10 cellular contexts compared by ENCODE assay signal in genomic region chr16:12315330-12316138, GRCh38.
DNase-seq lines count a peak whose midpoint lies in the region; ATAC-seq, FAIRE-seq and TF ChIP-seq lines count a peak whose summit lies in the region.
"Had no signal": no experiment of that assay in that cellular context is flagged by ENCODE, and none has a peak within 500 bp of the region (broad histone marks: within the 10 kb centered on the region; RNA-seq: fewer than 3 reads in every experiment).

No MANE protein-coding gene starts in this region.

- H3K9me3 ChIP-seq in H1 (ENCODE audit: insufficient read depth in 2 of 2, low read depth in 1 of 2, low read length in 1 of 2) (no peaks in the 10 kb centered on the region), stomach (no peaks in the 10 kb centered on the region)

- H3K23me2 ChIP-seq in H1 (ENCODE audit: low read depth, low read length), result no peaks in the 10 kb centered on the region

- H3K18ac ChIP-seq in H1 (ENCODE audit: extremely low read depth, low read length), result no peak overlapping the region

- no peaks in the 10 kb centered on the region for H3K79me2 ChIP-seq in H1 (ENCODE audit: control insufficient read depth in 1 of 2, insufficient read depth in 2 of 2, low read length in 2 of 2)

- no peak overlapping the region for H2BK15ac ChIP-seq in H1 (ENCODE audit: low read length)

- POLR2A ChIA-PET in H1 (lab: Charles Lee; ENCODE audit: partially characterized antibody), result no interaction called here

- no peaks in the 10 kb centered on the region for H3K36me3 ChIP-seq in H1 (ENCODE audit: control insufficient read depth in 2 of 4, insufficient read depth in 4 of 4, low read length in 3 of 4)
- H3K36me3 ChIP-seq in stomach, result no peaks in the 10 kb centered on the region
- H3K36me3 ChIP-seq: WERI-Rb-1 had no signal

- H4K20me1 ChIP-seq in H1 (replicated peaks in 1 of 2; ENCODE audit: control insufficient read depth in 1 of 2, insufficient read depth in 2 of 2, low read length in 2 of 2), result no peaks in the 10 kb centered on the region

- 0 out of 2 replicates have a peak overlapping the region, but pooled peaks have one; percentile 16 for H2AK5ac ChIP-seq in H1 (ENCODE audit: low read depth, low read length)

- H4K91ac ChIP-seq in H1 (replicated peaks; ENCODE audit: insufficient read length, low read length), result no peak overlapping the region

- H3K14ac ChIP-seq in H1 (ENCODE audit: insufficient read length), result no peak overlapping the region

- no peaks in the 10 kb centered on the region for H3K27me3 Mint-ChIP-seq in natural killer cell (ENCODE audit: low read depth in 2 of 2)

- no peak for FAIRE-seq in H1 (lab: Jason Lieb, UNC)

- no peak for ATAC-seq in activated naive CD4-positive, alpha-beta T cell treated with anti-CD3 and anti-CD28 coated beads, Interleukin-2, amount 50 U/mL, for 72 hours
- no peak for ATAC-seq in HG03095 (IDR thresholded peaks at IDR 0.05; ENCODE audit: unreplicated experiment)
- ATAC-seq in natural killer cell, result no peak

- no peak for TF ChIP-seq RAD21 in H1 (IDR thresholded peaks at IDR 0.05 in 1 of 2, conservative IDR thresholded peaks at IDR 0.05 in 1 of 2; ENCODE audit: low read depth in 2 of 2, low read length in 2 of 2)

- peak overlapping the region; percentile 75 to 80 for H3K27ac Mint-ChIP-seq in activated naive CD4-positive, alpha-beta T cell treated with anti-CD3 and anti-CD28 coated beads, Interleukin-2, amount 50 U/mL, for 72 hours
- H3K27ac Mint-ChIP-seq in natural killer cell, result no peak overlapping the region

- 73% methylated on average over 8 of the region's 8 CpGs; no CpG with 5 or more reads in 1 of the 2 experiments for WGBS in H1 (ENCODE audit: extremely low coverage in 1 of 2, insufficient coverage in 1 of 2, insufficient read length in 1 of 2, insufficient replicate concordance in 2 of 2, low coverage in 1 of 2, low lambda C conversion rate in 2 of 2, missing lambda C conversion rate in 1 of 2), 2 experiments
- WGBS in stomach, 5 donors, result 55 to 74% (median 62%) methylated on average over 8 of the region's 8 CpGs

- no peak overlapping the region for H3K4ac ChIP-seq in H1 (replicated peaks; ENCODE audit: insufficient read length, low read depth, low read length)

- no peak overlapping the region for H3K27ac ChIP-seq in H1 (ENCODE audit: low read depth, low read length)
- peak overlapping the region in 1 of 5 donors; percentile 30 for H3K27ac ChIP-seq in stomach
- H3K27ac ChIP-seq: WERI-Rb-1 had no signal

- H3K9ac ChIP-seq in H1 (replicated peaks in 1 of 4; ENCODE audit: extremely low read depth in 1 of 4, low read depth in 3 of 4, low read length in 3 of 4), result no peak overlapping the region

- intact Hi-C loops in stomach (cut with DNase I; ENCODE audit: low total_unique reads), result no loop called here
- intact Hi-C loops in natural killer cell (cut with micrococcal nuclease), result no loop called here

- no peak overlapping the region for H2BK20ac ChIP-seq in H1 (ENCODE audit: low read length)

- H3K36me3 Mint-ChIP-seq in activated naive CD4-positive, alpha-beta T cell treated with anti-CD3 and anti-CD28 coated beads, Interleukin-2, amount 50 U/mL, for 72 hours, result no peaks in the 10 kb centered on the region
- no peaks in the 10 kb centered on the region for H3K36me3 Mint-ChIP-seq in natural killer cell

- H3K4me1 Mint-ChIP-seq in natural killer cell, result peaks cover 0 to 5% of the 10 kb centered on the region in 2 donors

- no peak overlapping the region for H4K5ac ChIP-seq in H1 (ENCODE audit: insufficient read length, low read depth, low read length)

- H3K23ac ChIP-seq in H1 (ENCODE audit: insufficient read length), result no peak overlapping the region

- H2BK120ac ChIP-seq in H1 (replicated peaks; ENCODE audit: low read depth, low read length), result no peak overlapping the region

- H2BK12ac ChIP-seq in H1 (ENCODE audit: low read depth, low read length), result peak overlapping the region; percentile 44; the same call in 1 of the 2 replicates

- no peak overlapping the region for H4K8ac ChIP-seq in H1 (ENCODE audit: extremely low read depth, insufficient read depth, low read length)

- H3K4me3 ChIP-seq in H1 (ENCODE audit: extremely low read depth in 1 of 4, insufficient read depth in 2 of 4, low read depth in 3 of 4, low read length in 4 of 4), result no peak overlapping the region
- no peak overlapping the region for H3K4me3 ChIP-seq in stomach

- H3K9me3 Mint-ChIP-seq in activated naive CD4-positive, alpha-beta T cell treated with anti-CD3 and anti-CD28 coated beads, Interleukin-2, amount 50 U/mL, for 72 hours, result no peaks in the 10 kb centered on the region
- H3K9me3 Mint-ChIP-seq in natural killer cell, result no peaks in the 10 kb centered on the region

- TF ChIP-seq EP300 in H1 (IDR thresholded peaks at IDR 0.05; ENCODE audit: borderline replicate concordance in 1 of 2, low read depth in 2 of 2, low read length in 2 of 2) (no peak), stomach (IDR thresholded peaks at IDR 0.05) (no peak)

- H3K4me3 Mint-ChIP-seq in natural killer cell, result no peak overlapping the region

- CTCF ChIA-PET in H1 (lab: Charles Lee; ENCODE audit: partially characterized antibody), result interaction anchor here (0.7 kb wide), 1 partner anchor 151 kb away, joined by 3 read pairs; no protein-coding TSS in a partner anchor

- H2AFZ ChIP-seq in H1 (ENCODE audit: low read length), result no peak overlapping the region

- H2BK5ac ChIP-seq in H1 (ENCODE audit: low read depth, low read length), result no peak overlapping the region

- no peak for TF ChIP-seq CTCF in H1 (IDR thresholded peaks at IDR 0.05; ENCODE audit: control extremely low read depth in 1 of 3, insufficient read depth in 1 of 3, low read depth in 1 of 3, low read length in 3 of 3)
- TF ChIP-seq CTCF in stomach (IDR thresholded peaks at IDR 0.05), result no peak
- no peak for TF ChIP-seq CTCF in natural killer cell (IDR thresholded peaks at IDR 0.05)

- H3K56ac ChIP-seq in H1 (replicated peaks; ENCODE audit: insufficient read length, low read depth, low read length), result no peak overlapping the region

- no peak for DNase-seq in activated naive CD4-positive, alpha-beta T cell treated with anti-CD3 and anti-CD28 coated beads, Interleukin-2, amount 50 U/mL, for 72 hours (ENCODE audit: low spot score in 2 of 2)
- no peak for DNase-seq in activated naive CD4-positive, alpha-beta T cell treated with anti-CD3 and anti-CD28 coated beads, Interleukin-2, amount 50 U/mL, for 16 hours
- DNase-seq in NCI-H69 (lab: John Stamatoyannopoulos, UW) (peak; percentile 94), H1 (ENCODE audit: low read depth in 1 of 2, low spot score in 2 of 2) (no peak), stomach (peak; percentile 46), T-helper 9 cell (no peak), natural killer cell (no peak)
- DNase-seq: DMS 273 treated with DMSO at 0.1 percent for 48 hours, WERI-Rb-1 had no signal

- H3K4me2 ChIP-seq in H1 (ENCODE audit: insufficient read depth in 1 of 2, low read depth in 2 of 2, low read length in 2 of 2), result 0 out of 4 replicates have a peak overlapping the region, but pooled peaks of 1 of the 2 experiments have one; percentile 27

- H3K4me1 ChIP-seq in H1 (replicated peaks in 1 of 4; ENCODE audit: control insufficient read depth in 3 of 4, insufficient read depth in 4 of 4, low read length in 3 of 4) (peaks cover 6 to 25% (median 14%) of the 10 kb centered on the region in 4 experiments; a peak in 5 of 7 replicates), stomach (peaks cover 15 to 35% (median 25%) of the 10 kb centered on the region in 4 donors)

- no peaks in the 10 kb centered on the region for H3K27me3 ChIP-seq in H1 (replicated peaks in 1 of 4; ENCODE audit: control insufficient read depth in 3 of 4, extremely low read depth in 1 of 4, insufficient read depth in 3 of 4, low read length in 3 of 4)
- H3K27me3 ChIP-seq in stomach, result no peaks in the 10 kb centered on the region

- H3K79me1 ChIP-seq in H1 (ENCODE audit: low read depth, low read length), result no peaks in the 10 kb centered on the region

- TF ChIP-seq POLR2A in H1 (IDR thresholded peaks at IDR 0.05; ENCODE audit: control extremely low read depth in 1 of 2, low read depth in 2 of 2, low read length in 2 of 2) (no peak), stomach (IDR thresholded peaks at IDR 0.05) (no peak)

TF ChIP-seq in H1, 55 proteins besides CTCF, POLR2A, EP300 and RAD21 (continues in another document):
- TF ChIP-seq SUZ12 (IDR thresholded peaks at IDR 0.05; ENCODE audit: low read length) (no peak), CTBP2 (IDR thresholded peaks at IDR 0.05; ENCODE audit: borderline replicate concordance, insufficient read depth, insufficient read length, low read length) (no peak)

Comparison
In these comparisons a context has a peak if more than half of its experiments do, and no peak if none do; other contexts are left out.
1. DNase-seq: peak in NCI-H69 (single experiment) and stomach (single experiment); none in activated naive CD4-positive, alpha-beta T cell treated with anti-CD3 and anti-CD28 coated beads, Interleukin-2, amount 50 U/mL, for 72 hours (0 of 2), activated naive CD4-positive, alpha-beta T cell treated with anti-CD3 and anti-CD28 coated beads, Interleukin-2, amount 50 U/mL, for 16 hours (single experiment), H1 (0 of 2), T-helper 9 cell (single experiment) and natural killer cell (single experiment).
2. H3K27ac Mint-ChIP-seq: peak in activated naive CD4-positive, alpha-beta T cell treated with anti-CD3 and anti-CD28 coated beads, Interleukin-2, amount 50 U/mL, for 72 hours (2 of 2); none in natural killer cell (0 of 2).